13 cellular contexts compared by ENCODE assay signal in genomic region chr5:151721812-151722391, GRCh38. TPM values are rescaled to one million over a fixed set of nuclear protein-coding genes. Genes with fewer than 3 reads are reported as not detected.
DNase-seq lines count a peak whose midpoint lies in the region; ATAC-seq and TF ChIP-seq lines count a peak whose summit lies in the region.
"Had no signal": no experiment of that assay in that cellular context is flagged by ENCODE, and none has a peak within 500 bp of the region (broad histone marks: within the 10 kb centered on the region; RNA-seq: fewer than 3 reads in every experiment).

No MANE protein-coding gene starts in this region.

- DNase-seq in HCT116 (ENCODE audit: low read depth, low spot score): no peak
- no peak for DNase-seq in neural crest cell (ENCODE audit: low read depth, low spot score)
- DNase-seq in CD8-positive, alpha-beta memory T cell: no peak
- DNase-seq in AG08395 (ENCODE audit: low spot score): no peak
- DNase-seq: anterior cingulate cortex, BE2C, NCI-H187, retina had no signal

- TF ChIP-seq CTCF in HCT116 (IDR thresholded peaks at IDR 0.05 in 2 of 3, conservative IDR thresholded peaks at IDR 0.05 in 1 of 3; ENCODE audit: borderline replicate concordance in 1 of 3, insufficient read depth in 1 of 3, low read depth in 2 of 3, low read length in 2 of 3): no peak
- TF ChIP-seq CTCF in neural crest cell (conservative IDR thresholded peaks at IDR 0.05): no peak

- peak overlapping the region; percentile 43 for H3K27ac Mint-ChIP-seq in neural crest cell (ENCODE audit: unreplicated experiment)
- no peak overlapping the region for H3K27ac Mint-ChIP-seq in CD8-positive, alpha-beta memory T cell

- no peaks in the 10 kb centered on the region for H3K27me3 ChIP-seq in HCT116 (ENCODE audit: insufficient read depth, low read length)
- no peaks in the 10 kb centered on the region for H3K27me3 ChIP-seq in CD8-positive, alpha-beta memory T cell (ENCODE audit: insufficient read depth, low read length, poor library complexity, severe bottlenecking)
- H3K27me3 ChIP-seq: BE2C had no signal

- no peak overlapping the region for H3K27ac ChIP-seq in HCT116 (ENCODE audit: low read depth, low read length)
- no peak overlapping the region for H3K27ac ChIP-seq in CD8-positive, alpha-beta memory T cell (ENCODE audit: low read depth, low read length)

- no peaks in the 10 kb centered on the region for H3K36me3 ChIP-seq in HCT116 (ENCODE audit: control insufficient read depth in 1 of 2, insufficient read depth in 2 of 2, low read length in 2 of 2)
- no peaks in the 10 kb centered on the region for H3K36me3 ChIP-seq in CD8-positive, alpha-beta memory T cell (ENCODE audit: insufficient read depth, low read length)
- H3K36me3 ChIP-seq: BE2C had no signal

- H4K20me1 ChIP-seq in HCT116 (ENCODE audit: insufficient read depth): no peaks in the 10 kb centered on the region

- no peaks in the 10 kb centered on the region for H3K9me3 Mint-ChIP-seq in neural crest cell
- no peaks in the 10 kb centered on the region for H3K9me3 Mint-ChIP-seq in CD8-positive, alpha-beta memory T cell
- H3K9me3 Mint-ChIP-seq: activated T-cell treated with anti-CD3 and anti-CD28 coated beads, Interleukin-2, amount 50 U/mL, for 72 hours had no signal

- H2AFZ ChIP-seq in HCT116 (ENCODE audit: low read depth, low read length, poor library complexity, severe bottlenecking): no peak overlapping the region

- H3K9me3 ChIP-seq in HCT116 (ENCODE audit: control insufficient read depth in 1 of 2, insufficient read depth in 1 of 2, low read depth in 1 of 2, low read length in 2 of 2): no peaks in the 10 kb centered on the region
- H3K9me3 ChIP-seq in CD8-positive, alpha-beta memory T cell (ENCODE audit: low read length): no peaks in the 10 kb centered on the region
- H3K9me3 ChIP-seq: BE2C had no signal

- POLR2A ChIA-PET in HCT116 (lab: Charles Lee): no interaction called here
- POLR2A ChIA-PET in CD8-positive, alpha-beta memory T cell (lab: Charles Lee): no interaction called here

- H3K4me3 ChIP-seq in HCT116 (replicated peaks in 1 of 2; ENCODE audit: low read depth in 1 of 2, low read length in 2 of 2): no peak overlapping the region
- no peak overlapping the region for H3K4me3 ChIP-seq in CD8-positive, alpha-beta memory T cell (ENCODE audit: low read length)

- intact Hi-C loops in HCT116 (cut with micrococcal nuclease): no loop called here

- H3K4me1 ChIP-seq in HCT116 (ENCODE audit: control insufficient read depth in 1 of 2, insufficient read depth in 2 of 2, low read length in 2 of 2): peaks cover 0 to 8% of the 10 kb centered on the region in 2 experiments; a peak in 2 of 4 replicates
- no peaks in the 10 kb centered on the region for H3K4me1 ChIP-seq in CD8-positive, alpha-beta memory T cell (ENCODE audit: insufficient read depth, low read length)
- H3K4me1 ChIP-seq: BE2C had no signal

- no peak overlapping the region for H3K4me3 Mint-ChIP-seq in neural crest cell
- no peak overlapping the region for H3K4me3 Mint-ChIP-seq in CD8-positive, alpha-beta memory T cell

- H3K9me2 ChIP-seq in HCT116 (ENCODE audit: insufficient read depth): no peaks in the 10 kb centered on the region

- CTCF ChIA-PET in HCT116 (lab: Charles Lee): no interaction called here
- CTCF ChIA-PET in CD8-positive, alpha-beta memory T cell (lab: Charles Lee): no interaction called here

- no peaks in the 10 kb centered on the region for H3K36me3 Mint-ChIP-seq in neural crest cell (ENCODE audit: low read depth)
- peaks cover 0 to 2% (median 0%) of the 10 kb centered on the region in 3 donors for H3K36me3 Mint-ChIP-seq in CD8-positive, alpha-beta memory T cell

- peaks cover 22% of the 10 kb centered on the region for H3K4me1 Mint-ChIP-seq in neural crest cell
- H3K4me1 Mint-ChIP-seq in CD8-positive, alpha-beta memory T cell: no peaks in the 10 kb centered on the region

- RAD21 ChIA-PET in HCT116 (lab: Charles Lee; ENCODE audit: low non-redundant PET in 1 of 2, low total read pairs in 2 of 2, uncharacterized antibody in 2 of 2, unreplicated experiment in 2 of 2): no interaction called here

- TF ChIP-seq RAD21 in HCT116 (IDR thresholded peaks at IDR 0.05; ENCODE audit: low read depth): no peak

- H3K4me2 ChIP-seq in HCT116 (ENCODE audit: low read length): peak overlapping the region; percentile 15; the same call in 1 of the 2 replicates

- no peaks in the 10 kb centered on the region for H3K79me2 ChIP-seq in HCT116 (ENCODE audit: insufficient read depth, low read length)

- no peaks in the 10 kb centered on the region for H3K27me3 Mint-ChIP-seq in neural crest cell (ENCODE audit: low read depth)
- H3K27me3 Mint-ChIP-seq in CD8-positive, alpha-beta memory T cell: no peaks in the 10 kb centered on the region

- no TSS peak for BruUV-seq in HCT116 (replicated peaks; lab: Mats Ljungman, UMichigan)

- no peak overlapping the region for H3K9ac ChIP-seq in HCT116 (ENCODE audit: low read length)

- ATAC-seq in GM18511 (IDR thresholded peaks at IDR 0.05; ENCODE audit: unreplicated experiment) (peak; percentile 27), HCT116 (peak; percentile 39; the same call in 1 of the 2 replicates), HG03097 (IDR thresholded peaks at IDR 0.05; ENCODE audit: low FRiP score, unreplicated experiment) (no peak), HG02973 (IDR thresholded peaks at IDR 0.05; ENCODE audit: unreplicated experiment) (no peak)

- TF ChIP-seq POLR2A in HCT116 (IDR thresholded peaks at IDR 0.05; ENCODE audit: borderline replicate concordance, extremely low read depth, insufficient read depth, insufficient read length) (no peak), Raji (IDR thresholded peaks at IDR 0.05; ENCODE audit: insufficient read depth, low read depth, low read length) (peak; percentile 0; the same call in 1 of the 2 replicates)

TF ChIP-seq in HCT116, 20 proteins besides CTCF, POLR2A, EP300 and RAD21 (continues in another document):
- TF ChIP-seq SP1 (IDR thresholded peaks at IDR 0.05; ENCODE audit: low read depth) (no peak), EGR1 (IDR thresholded peaks at IDR 0.05; ENCODE audit: low read depth) (no peak), EZH2phosphoT487 (IDR thresholded peaks at IDR 0.05; ENCODE audit: borderline replicate concordance) (no peak), REST (IDR thresholded peaks at IDR 0.05; ENCODE audit: low read depth) (no peak), ZBTB33 (IDR thresholded peaks at IDR 0.05; ENCODE audit: extremely low read depth, insufficient replicate concordance, low read length) (no peak), CEBPB (IDR thresholded peaks at IDR 0.05; ENCODE audit: low read depth) (no peak), JUND (IDR thresholded peaks at IDR 0.05) (no peak), EZH2 (IDR thresholded peaks at IDR 0.05) (no peak), CBX3 (IDR thresholded peaks at IDR 0.05; ENCODE audit: low read depth) (no peak), ELF1 (IDR thresholded peaks at IDR 0.05; ENCODE audit: borderline replicate concordance, low read depth) (no peak), ZFX (IDR thresholded peaks at IDR 0.05) (no peak)

RNA-seq across cellular contexts. Expression of gene SPARC, which starts 35.2 kb away (rescaled TPM):
- total RNA-seq in HCT116 (2021; ENCODE audit: unreplicated experiment) (3.0 TPM), neural crest cell (422 and 435 TPM in 2 replicates)
- 0.04 and 0.52 TPM in 2 replicates for polyA plus RNA-seq in HCT116 (2012)
- total RNA-seq in CD8-positive, alpha-beta memory T cell: under 1 TPM; 0.22 to 0.31 TPM
- polyA plus RNA-seq in CD8-positive, alpha-beta memory T cell: not detected
- total RNA-seq: activated T-cell treated with anti-CD3 and anti-CD28 coated beads, Interleukin-2, amount 50 U/mL, for 72 hours had no signal

RNA-seq across cellular contexts. Expression of gene ATOX1, which starts 36.5 kb away (rescaled TPM):
- total RNA-seq in HCT116 (2021; ENCODE audit: unreplicated experiment) (66.2 TPM), neural crest cell (82.4 and 84.6 TPM in 2 replicates)
- polyA plus RNA-seq in HCT116 (2012): 58.0 and 77.2 TPM in 2 replicates
- 100 to 1,000 TPM in 1 of 2 experiments, 10 to 100 TPM in 1; 91.0 to 103 TPM for total RNA-seq in CD8-positive, alpha-beta memory T cell
- polyA plus RNA-seq in CD8-positive, alpha-beta memory T cell: 67.7 TPM

RNA-seq across cellular contexts. Expression of gene G3BP1, which starts 49.9 kb away (rescaled TPM):
- total RNA-seq in HCT116 (2021; ENCODE audit: unreplicated experiment) (296 TPM), neural crest cell (309 and 317 TPM in 2 replicates)
- polyA plus RNA-seq in HCT116 (2012): 105 and 111 TPM in 2 replicates
- 100 to 1,000 TPM; 371 to 377 TPM for total RNA-seq in CD8-positive, alpha-beta memory T cell
- 142 TPM for polyA plus RNA-seq in CD8-positive, alpha-beta memory T cell

Comparison
In these comparisons a context has a peak if more than half of its experiments do, and no peak if none do; other contexts are left out.
1. ATAC-seq: peak in GM18511 (single experiment) and HCT116 (single experiment); none in HG03097 (single experiment) and HG02973 (single experiment).
2. RNA of gene SPARC, which starts 35.2 kb away (total RNA-seq): 422 to 435 TPM in neural crest cell; 3.0 TPM in HCT116 (single experiment) and 0.22 to 0.31 TPM in CD8-positive, alpha-beta memory T cell; every median in the first group is over 100 times any median in the second.